1 cellular context compared by ENCODE assay signal in genomic region chr2:198774576-198774975, GRCh38.
TF ChIP-seq lines count a peak whose summit lies in the region.

No MANE protein-coding gene starts in this region.

TF ChIP-seq in GM12878, 131 proteins besides CTCF, POLR2A, EP300 and RAD21 (continued from another document):
- TF ChIP-seq BCLAF1 (IDR thresholded peaks at IDR 0.05) (no peak), NFXL1 (IDR thresholded peaks at IDR 0.05; ENCODE audit: borderline replicate concordance) (no peak), POLR2AphosphoS2 (IDR thresholded peaks at IDR 0.05; ENCODE audit: low read depth, low read length) (no peak)
